ENCODE assay signal across 19 cellular contexts in genomic region chr7:11437987-11438386, GRCh38.
DNase-seq lines count a peak whose midpoint lies in the region; FAIRE-seq and TF ChIP-seq lines count a peak whose summit lies in the region.
"Had no signal": no experiment of that assay in that cellular context is flagged by ENCODE, and none has a peak within 500 bp of the region (broad histone marks: within the 10 kb centered on the region; RNA-seq: fewer than 3 reads in every experiment).

No MANE protein-coding gene starts in this region.

- no peak overlapping the region for H2AK5ac ChIP-seq in mesendoderm (ENCODE audit: low read length)

- no CpG with 5 or more reads among the region's 1 CpG for WGBS in mesendoderm (ENCODE audit: extremely low coverage, insufficient coverage, low lambda C conversion rate)

- H3K79me1 ChIP-seq in mesendoderm (ENCODE audit: low read length) = no peaks in the 10 kb centered on the region

- H3K4me3 ChIP-seq in NB4 (ENCODE audit: low read depth, low read length) (no peak overlapping the region), astrocyte of the spinal cord (ENCODE audit: low read depth, low read length) (no peak overlapping the region), mesendoderm (ENCODE audit: low read length) (no peak overlapping the region)
- H3K4me3 ChIP-seq: esophagus muscularis mucosa, hepatocyte, prostate gland had no signal

- no peak for TF ChIP-seq CTCF in NB4 (IDR thresholded peaks at IDR 0.05; ENCODE audit: low read depth, low read length)
- TF ChIP-seq CTCF in astrocyte of the spinal cord (IDR thresholded peaks at IDR 0.05; ENCODE audit: low read depth, low read length) = no peak

- in situ Hi-C loops in astrocyte of the spinal cord (cut with HindIII; ENCODE audit: low sequenced_read_pairs) = no loop called here

- no peak overlapping the region for H2BK15ac ChIP-seq in mesendoderm (replicated peaks; ENCODE audit: low read depth)

- no peak overlapping the region for H3K23ac ChIP-seq in mesendoderm (ENCODE audit: low read length)

- H2BK5ac ChIP-seq in mesendoderm (ENCODE audit: low read length) = no peak overlapping the region

- H4K5ac ChIP-seq in mesendoderm (ENCODE audit: low read length) = no peak overlapping the region

- H3K36me3 ChIP-seq in mesendoderm (ENCODE audit: control insufficient read depth, insufficient read depth, low read length) = no peaks in the 10 kb centered on the region
- H3K36me3 ChIP-seq: BE2C, esophagus muscularis mucosa, prostate gland had no signal

- H3K27me3 ChIP-seq in mesendoderm (ENCODE audit: insufficient read depth, low read length, poor library complexity) = no peaks in the 10 kb centered on the region
- H3K27me3 ChIP-seq: BE2C, esophagus muscularis mucosa, hepatocyte had no signal

- H2BK120ac ChIP-seq in mesendoderm (ENCODE audit: low read depth, low read length) = no peak overlapping the region

- no peaks in the 10 kb centered on the region for H3K4me1 ChIP-seq in mesendoderm (ENCODE audit: control insufficient read depth, low read depth, low read length)
- H3K4me1 ChIP-seq: prostate gland had no signal

- peak; percentile 75 for FAIRE-seq in H54 (lab: Jason Lieb, UNC)
- FAIRE-seq: keratinocyte had no signal

- no peaks in the 10 kb centered on the region for H3K79me2 ChIP-seq in mesendoderm (ENCODE audit: control insufficient read depth, insufficient read depth, low read length)
- H3K79me2 ChIP-seq: hepatocyte had no signal

- no peak overlapping the region for H3K18ac ChIP-seq in mesendoderm (ENCODE audit: low read length)

- no peak overlapping the region for H3K27ac ChIP-seq in mesendoderm (ENCODE audit: low read depth, low read length)
- H3K27ac ChIP-seq: esophagus muscularis mucosa, hepatocyte, prostate gland, VCaP had no signal

- no peak overlapping the region for H4K8ac ChIP-seq in mesendoderm (ENCODE audit: low read depth, low read length)

- no peak overlapping the region for H3K4ac ChIP-seq in mesendoderm (ENCODE audit: low read depth, low read length)

- H3K56ac ChIP-seq in mesendoderm (ENCODE audit: low read length) = no peak overlapping the region

- H3K9ac ChIP-seq in mesendoderm (ENCODE audit: low read length) = no peak overlapping the region

- H3K4me2 ChIP-seq in mesendoderm (ENCODE audit: low read length) = no peak overlapping the region
- H3K4me2 ChIP-seq: hepatocyte had no signal

- no peak for DNase-seq in H54 (ENCODE audit: insufficient read length, low spot score)
- peak; percentile 19 for DNase-seq in NB4 (ENCODE audit: low read depth)
- peak; percentile 41 for DNase-seq in astrocyte of the spinal cord (ENCODE audit: low read depth, low spot score)
- DNase-seq in iris pigment epithelial cell (ENCODE audit: low read depth) = peak; percentile 94
- no peak for DNase-seq in mesendoderm
- no peak for DNase-seq in kidney tubule cell (ENCODE audit: low spot score)
- no peak for DNase-seq in NCI-H2171 treated with DMSO at 0.1 percent for 48 hours (lab: John Stamatoyannopoulos, UW)
- DNase-seq: activated CD4-positive, alpha-beta memory T cell treated with anti-CD3 and anti-CD28 coated beads, Interleukin-2, amount 10 ng/mL, durations not matched to agents 7 days and 5 days; activated T-cell treated with anti-CD3 and anti-CD28 coated beads, Interleukin-2, amount 50 U/mL, for 48 hours; BE2C; H9; NCI-H1930; NCI-H526; nephron progenitor cell had no signal

- TF ChIP-seq POLR2A in H54 (IDR thresholded peaks at IDR 0.05; ENCODE audit: low read depth, low read length) = no peak
- no peak for TF ChIP-seq POLR2A in NB4 (IDR thresholded peaks at IDR 0.05; ENCODE audit: extremely low read depth, insufficient read length)

Comparison
In these comparisons a context has a peak if more than half of its experiments do, and no peak if none do; other contexts are left out.
1. DNase-seq: peak in NB4 (single experiment), astrocyte of the spinal cord (single experiment) and iris pigment epithelial cell (single experiment); none in H54 (single experiment), mesendoderm (single experiment), kidney tubule cell (single experiment) and NCI-H2171 treated with DMSO at 0.1 percent for 48 hours (single experiment).